8 cellular contexts compared by ENCODE assay signal in genomic region chr20:53827996-53828672, GRCh38.
DNase-seq lines count a peak whose midpoint lies in the region; ATAC-seq and TF ChIP-seq lines count a peak whose summit lies in the region.

No MANE protein-coding gene starts in this region.

- WGBS in hepatocyte (ENCODE audit: low lambda C conversion rate, missing lambda C conversion rate), result 27% methylated on average over 7 of the region's 7 CpGs

- no peaks in the 10 kb centered on the region for H3K79me2 ChIP-seq in hepatocyte

- peak overlapping the region; percentile 96 for H3K27ac ChIP-seq in hepatocyte

- no peak overlapping the region for H3K4me3 ChIP-seq in hepatocyte
- H3K4me3 ChIP-seq in H7 (ENCODE audit: insufficient read depth, low read depth, low read length), result no peak overlapping the region

- peaks cover 55% of the 10 kb centered on the region for H3K4me1 Mint-ChIP-seq in activated naive CD8-positive, alpha-beta T cell (ENCODE audit: low read depth)
- peaks cover 68% of the 10 kb centered on the region for H3K4me1 Mint-ChIP-seq in stimulated activated naive CD8-positive, alpha-beta T cell treated with anti-CD3 and anti-CD28 coated beads, Interleukin-15, amount 100 ng/mL, for 72 hours

- no peaks in the 10 kb centered on the region for H4K20me1 ChIP-seq in hepatocyte (ENCODE audit: insufficient read depth, poor library complexity, severe bottlenecking)

- H3K27me3 ChIP-seq in hepatocyte (no peaks in the 10 kb centered on the region), H7 (ENCODE audit: control insufficient read depth, insufficient read depth, low read length) (no peaks in the 10 kb centered on the region)

- no peak for TF ChIP-seq CTCF in hepatocyte (IDR thresholded peaks at IDR 0.05; ENCODE audit: poor library complexity)

- H3K27me3 Mint-ChIP-seq in activated naive CD8-positive, alpha-beta T cell, result no peaks in the 10 kb centered on the region
- no peaks in the 10 kb centered on the region for H3K27me3 Mint-ChIP-seq in stimulated activated naive CD8-positive, alpha-beta T cell treated with anti-CD3 and anti-CD28 coated beads, Interleukin-15, amount 100 ng/mL, for 72 hours

- peak overlapping the region; percentile 89 for H3K4me3 Mint-ChIP-seq in activated naive CD8-positive, alpha-beta T cell
- peak overlapping the region; percentile 83 to 87 for H3K4me3 Mint-ChIP-seq in stimulated activated naive CD8-positive, alpha-beta T cell treated with anti-CD3 and anti-CD28 coated beads, Interleukin-15, amount 100 ng/mL, for 72 hours

- no peaks in the 10 kb centered on the region for H3K9me2 ChIP-seq in hepatocyte (replicated peaks; ENCODE audit: insufficient read depth)

- ATAC-seq in stimulated activated naive CD8-positive, alpha-beta T cell treated with anti-CD3 and anti-CD28 coated beads, Interleukin-15, amount 100 ng/mL, for 72 hours, result no peak

- peaks cover 36% of the 10 kb centered on the region for H3K4me1 ChIP-seq in hepatocyte (ENCODE audit: insufficient read depth)

- peak overlapping the region; percentile 98 for H3K27ac Mint-ChIP-seq in activated naive CD8-positive, alpha-beta T cell
- H3K27ac Mint-ChIP-seq in stimulated activated naive CD8-positive, alpha-beta T cell treated with anti-CD3 and anti-CD28 coated beads, Interleukin-15, amount 100 ng/mL, for 72 hours, result peak overlapping the region in 1 of 2 donors; percentile 97

- H3K4me2 ChIP-seq in hepatocyte, result peak overlapping the region; percentile 68

- DNase-seq in A172 (ENCODE audit: low spot score) (peak; percentile 92), HCEC 1CT (peak; percentile 98), hepatocyte (ENCODE audit: low spot score) (peak; percentile 67), RPMI8226 (no peak), iPS-NIHi11 (ENCODE audit: low spot score) (no peak), H7 (no peak)
- DNase-seq in stimulated activated naive CD8-positive, alpha-beta T cell treated with anti-CD3 and anti-CD28 coated beads, Interleukin-15, amount 100 ng/mL, for 72 hours, result no peak

- no peaks in the 10 kb centered on the region for H3K36me3 Mint-ChIP-seq in activated naive CD8-positive, alpha-beta T cell

- no peaks in the 10 kb centered on the region for H3K9me3 ChIP-seq in hepatocyte (ENCODE audit: low read depth)

- H3K9me3 Mint-ChIP-seq in activated naive CD8-positive, alpha-beta T cell (ENCODE audit: low read depth), result no peaks in the 10 kb centered on the region
- peaks cover 9 to 12% of the 10 kb centered on the region in 2 donors for H3K9me3 Mint-ChIP-seq in stimulated activated naive CD8-positive, alpha-beta T cell treated with anti-CD3 and anti-CD28 coated beads, Interleukin-15, amount 100 ng/mL, for 72 hours

- no peak overlapping the region for H2AFZ ChIP-seq in hepatocyte

- no peaks in the 10 kb centered on the region for H3K36me3 ChIP-seq in hepatocyte (replicated peaks; ENCODE audit: insufficient read depth, low read depth)
- no peaks in the 10 kb centered on the region for H3K36me3 ChIP-seq in H7 (replicated peaks; ENCODE audit: control insufficient read depth, insufficient read depth, low read length)

Comparison
In these comparisons a context has a peak if more than half of its experiments do, and no peak if none do; other contexts are left out.
1. DNase-seq: peak in A172 (single experiment), HCEC 1CT (single experiment) and hepatocyte (single experiment); none in stimulated activated naive CD8-positive, alpha-beta T cell treated with anti-CD3 and anti-CD28 coated beads, Interleukin-15, amount 100 ng/mL, for 72 hours (0 of 2), RPMI8226 (single experiment), iPS-NIHi11 (single experiment) and H7 (single experiment).